Comparison of ENCODE assay signal across 8 cellular contexts in the genomic region with DNA sequence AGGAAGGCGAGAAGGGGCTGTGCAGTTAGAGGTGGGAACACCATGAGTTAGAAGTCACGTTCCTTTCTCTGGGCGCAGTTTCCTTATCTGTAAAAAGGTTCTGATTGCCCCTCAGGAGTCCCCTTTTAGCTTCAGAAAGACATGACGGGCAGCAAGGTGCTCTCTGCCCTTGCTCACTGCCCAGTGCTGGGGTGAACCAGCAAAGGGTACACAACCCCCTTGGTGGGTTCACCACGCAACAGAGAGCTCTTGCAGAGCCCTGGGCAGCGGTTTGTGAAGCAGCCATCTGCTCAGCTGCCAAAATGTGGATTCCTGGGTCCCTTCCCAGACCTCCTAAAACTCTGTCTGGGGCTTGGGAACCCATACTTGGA. TPM values are rescaled to one million over a fixed set of nuclear protein-coding genes. Genes with fewer than 3 reads are reported as not detected.
DNase-seq lines count a peak whose midpoint lies in the region; ATAC-seq and TF ChIP-seq lines count a peak whose summit lies in the region.

No MANE protein-coding gene starts in this region.

- peaks cover 1% of the 10 kb centered on the region for H3K36me3 ChIP-seq in H7 (replicated peaks; ENCODE audit: control insufficient read depth, insufficient read depth, low read length)
- peaks cover 0 to 7% (median 2%) of the 10 kb centered on the region in 4 donors for H3K36me3 ChIP-seq in sigmoid colon

- TF ChIP-seq POLR2A in sigmoid colon (IDR thresholded peaks at IDR 0.05) = no peak

- no peak for TF ChIP-seq CTCF in glutamatergic neuron (IDR thresholded peaks at IDR 0.05; ENCODE audit: partially characterized antibody, unreplicated experiment)
- TF ChIP-seq CTCF in sigmoid colon (IDR thresholded peaks at IDR 0.05) = no peak

- H3K4me3 ChIP-seq in H7 (ENCODE audit: insufficient read depth, low read depth, low read length) (peak overlapping the region; percentile 78), sigmoid colon (peak overlapping the region; percentile 32 to 57 (median 46))

- peak overlapping the region; percentile 86 to 88 (median 87) for H3K4me3 Mint-ChIP-seq in T-cell
- peak overlapping the region; percentile 79 for H3K4me3 Mint-ChIP-seq in glutamatergic neuron (ENCODE audit: unreplicated experiment)

- H3K4me1 Mint-ChIP-seq in T-cell (peaks cover 40 to 48% (median 45%) of the 10 kb centered on the region in 3 donors), glutamatergic neuron (ENCODE audit: low read depth, unreplicated experiment) (peaks cover 19% of the 10 kb centered on the region)

- H3K9me3 Mint-ChIP-seq in T-cell = no peaks in the 10 kb centered on the region
- no peaks in the 10 kb centered on the region for H3K9me3 Mint-ChIP-seq in glutamatergic neuron (ENCODE audit: unreplicated experiment)

- no peaks in the 10 kb centered on the region; the same call in 1 of the 2 replicates for H3K27me3 ChIP-seq in H7 (ENCODE audit: control insufficient read depth, insufficient read depth, low read length)
- H3K27me3 ChIP-seq in sigmoid colon = no peaks in the 10 kb centered on the region

- no peaks in the 10 kb centered on the region for H3K9me3 ChIP-seq in sigmoid colon

- peak overlapping the region; percentile 68 to 80 (median 71) for H3K27ac ChIP-seq in sigmoid colon

- CTCF ChIA-PET in T-cell (lab: Charles Lee) = interaction anchor here in 1 of 2 donors (1.2 to 1.3 kb wide), 2 partner anchors 21 to 175 kb away, joined by 3 to 9 read pairs; no protein-coding TSS in a partner anchor

- H3K36me3 Mint-ChIP-seq in T-cell = peaks cover 6% of the 10 kb centered on the region
- H3K36me3 Mint-ChIP-seq in glutamatergic neuron (ENCODE audit: unreplicated experiment) = no peaks in the 10 kb centered on the region

- peak overlapping the region; percentile 93 for H3K27ac Mint-ChIP-seq in T-cell
- H3K27ac Mint-ChIP-seq in glutamatergic neuron (ENCODE audit: unreplicated experiment) = no peak overlapping the region

- ATAC-seq in T-cell (replicated peaks in 1 of 4) (peak in 1 of 4 experiments; percentile 2), HG03159 (IDR thresholded peaks at IDR 0.05; ENCODE audit: unreplicated experiment) (no peak), HG03175 (IDR thresholded peaks at IDR 0.05; ENCODE audit: unreplicated experiment) (no peak)

- POLR2A ChIA-PET in T-cell (lab: Charles Lee) = interaction anchor here in 1 of 2 donors (0.8 kb wide), 1 partner anchor 8 kb away, joined by 3 read pairs; no protein-coding TSS in a partner anchor

- 38 to 45% methylated on average over 6 of the region's 6 CpGs for WGBS in sigmoid colon, 2 donors

- no peak for TF ChIP-seq EP300 in sigmoid colon (IDR thresholded peaks at IDR 0.05)

- peaks cover 0 to 39% (median 38%) of the 10 kb centered on the region in 4 donors for H3K4me1 ChIP-seq in sigmoid colon

- H3K27me3 Mint-ChIP-seq in T-cell (no peaks in the 10 kb centered on the region), glutamatergic neuron (ENCODE audit: unreplicated experiment) (peaks cover 9% of the 10 kb centered on the region)

- intact Hi-C loops in sigmoid colon (cut with DNase I) = loop anchor here (5.0 kb wide), 1 partner anchor 43 kb away; a partner anchor contains a TSS

- DNase-seq in H7 (no peak), T-cell (no peak), glutamatergic neuron (no peak), sigmoid colon (no peak), NCI-H748 treated with DMSO at 0.1 percent for 48 hours (lab: John Stamatoyannopoulos, UW) (no peak), medulla oblongata (ENCODE audit: extremely low spot score) (no peak)

RNA-seq across cellular contexts. Expression of a gene that starts 0.9 kb away (rescaled TPM):
- total RNA-seq in H7 (2014; rRNA removed; shearing (Covaris generic)) = 58.3 and 60.9 TPM in 2 replicates
- total RNA-seq in T-cell (10 to 100 TPM; 13.7 to 29.9 (median 28.4) TPM), glutamatergic neuron (ENCODE audit: unreplicated experiment) (5.0 TPM), sigmoid colon (10 to 100 TPM in 3 of 4 donors, 1 to 10 TPM in 1; 2.2 to 27.8 (median 15.8) TPM)
- polyA plus RNA-seq in sigmoid colon = 10 to 100 TPM; 45.0 to 71.7 (median 54.6) TPM

RNA-seq across cellular contexts. Expression of a gene that starts 5.0 kb away (rescaled TPM):
- 0.31 and 0.48 TPM in 2 replicates for total RNA-seq in H7 (2014; rRNA removed; shearing (Covaris generic))
- total RNA-seq in T-cell = 1 to 10 TPM in 4 of 5 donors, under 1 TPM in 1; 0.60 to 3.2 (median 2.4) TPM
- total RNA-seq in glutamatergic neuron (ENCODE audit: unreplicated experiment) = 0.17 TPM
- under 1 TPM in 3 of 4 donors, not detected in 1; 0.28 to 0.71 (median 0.66) TPM for total RNA-seq in sigmoid colon
- 1 to 10 TPM in 1 of 3 donors, not detected in 2; 1.1 TPM for polyA plus RNA-seq in sigmoid colon

RNA-seq across cellular contexts. Expression of a gene that starts 9.7 kb away (rescaled TPM):
- 9.6 and 14.2 TPM in 2 replicates for total RNA-seq in H7 (2014; rRNA removed; shearing (Covaris generic))
- total RNA-seq in T-cell = 10 to 100 TPM; 23.9 to 32.3 (median 26.9) TPM
- 37.1 TPM for total RNA-seq in glutamatergic neuron (ENCODE audit: unreplicated experiment)
- 10 to 100 TPM; 20.8 to 26.4 (median 22.4) TPM for total RNA-seq in sigmoid colon
- 10 to 100 TPM in 1 of 3 donors, 1 to 10 TPM in 2; 7.9 to 32.7 (median 9.6) TPM for polyA plus RNA-seq in sigmoid colon

RNA-seq across cellular contexts. Expression of a gene that starts 42.1 kb away (rescaled TPM):
- total RNA-seq in H7 (2014; rRNA removed; shearing (Covaris generic)) = 25.5 and 30.0 TPM in 2 replicates
- 10 to 100 TPM; 20.0 to 38.9 (median 30.8) TPM for total RNA-seq in T-cell
- total RNA-seq in glutamatergic neuron (ENCODE audit: unreplicated experiment) = 11.8 TPM
- total RNA-seq in sigmoid colon = 10 to 100 TPM; 17.5 to 49.6 (median 29.9) TPM
- polyA plus RNA-seq in sigmoid colon = 10 to 100 TPM; 14.4 to 32.4 (median 28.7) TPM

RNA-seq across cellular contexts. Expression of a gene that starts 42.5 kb away (rescaled TPM):
- 28.2 and 34.6 TPM in 2 replicates for total RNA-seq in H7 (2014; rRNA removed; shearing (Covaris generic))
- total RNA-seq in T-cell (10 to 100 TPM; 33.1 to 47.5 (median 45.1) TPM), glutamatergic neuron (ENCODE audit: unreplicated experiment) (43.2 TPM), sigmoid colon (10 to 100 TPM in 2 of 4 donors, 1 to 10 TPM in 2; 9.1 to 25.8 (median 12.8) TPM)
- 10 to 100 TPM; 46.5 to 56.4 (median 46.8) TPM for polyA plus RNA-seq in sigmoid colon
